26 cellular contexts compared by ENCODE assay signal in the genomic region with DNA sequence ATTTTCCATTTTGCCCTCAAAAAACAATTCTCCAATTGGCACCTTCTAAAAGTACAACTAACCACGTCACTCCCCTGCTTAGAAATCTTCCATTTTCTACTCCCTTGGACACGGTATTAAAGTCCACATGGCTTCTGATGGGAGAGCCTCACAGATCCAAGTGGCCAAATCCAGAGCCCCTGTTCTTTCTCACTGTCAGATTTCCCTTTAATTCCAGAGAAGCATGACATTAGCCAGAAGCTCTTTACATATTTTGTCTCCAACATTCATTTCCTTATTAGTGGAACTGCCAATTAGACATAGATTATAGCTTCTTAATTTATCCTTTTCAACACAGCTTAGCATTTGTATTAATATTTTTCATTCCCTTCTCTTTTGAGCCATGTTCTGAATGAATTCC.
"Had no signal": no experiment of that assay in that cellular context is flagged by ENCODE, and none has a peak within 500 bp of the region (broad histone marks: within the 10 kb centered on the region; RNA-seq: fewer than 3 reads in every experiment).

No MANE protein-coding gene starts in this region.

- H3K27me3 Mint-ChIP-seq: activated naive CD8-positive, alpha-beta T cell treated with anti-CD3 and anti-CD28 coated beads for 36 hours had no signal

- H3K27ac ChIP-seq: RWPE1, SJCRH30 had no signal

- H3K4me3 ChIP-seq: SJCRH30 had no signal

- H3K4me3 Mint-ChIP-seq: activated CD8-positive, alpha-beta T cell treated with anti-CD3 and anti-CD28 coated beads, Interleukin-2, amount 10 ng/mL, durations not matched to agents 7 days and 5 days; activated naive CD4-positive, alpha-beta T cell treated with anti-CD3 and anti-CD28 coated beads for 36 hours; activated naive CD8-positive, alpha-beta T cell treated with anti-CD3 and anti-CD28 coated beads for 36 hours had no signal

- DNase-seq: activated CD4-positive, alpha-beta T cell treated with anti-CD3 and anti-CD28 coated beads for 48 hours; activated CD4-positive, alpha-beta T cell treated with anti-CD3 and anti-CD28 coated beads, Interleukin-2, amount 50 U/mL, for 4 hours; activated CD4-positive, CD25-positive, alpha-beta regulatory T cell treated with anti-CD3 and anti-CD28 coated beads, Interleukin-2, amount 50 U/mL, for 72 hours; activated CD8-positive, alpha-beta memory T cell treated with anti-CD3 and anti-CD28 coated beads, Interleukin-2, amount 50 U/mL, for 48 hours; activated CD8-positive, alpha-beta T cell treated with anti-CD3 and anti-CD28 coated beads, Interleukin-2, amount 10 ng/mL, durations not matched to agents 7 days and 5 days; activated effector memory CD4-positive, alpha-beta T cell treated with anti-CD3 and anti-CD28 coated beads, Interleukin-2, amount 50 U/mL, for 16 hours; activated naive CD4-positive, alpha-beta T cell treated with anti-CD3 and anti-CD28 coated beads for 36 hours; activated naive CD8-positive, alpha-beta T cell treated with anti-CD3 and anti-CD28 coated beads for 36 hours; activated T-cell treated with anti-CD3 and anti-CD28 coated beads, Interleukin-2, amount 50 U/mL, for 1 hour; anterior cingulate cortex; cerebellar nuclear complex; Karpas-422; MM.1S; NCI-H1105; NCI-H1436; NCI-H1694 treated with DMSO at 0.1 percent for 48 hours; NCI-H2029 treated with DMSO at 0.1 percent for 48 hours; NCI-H345; NCI-H510A treated with DMSO at 0.1 percent for 48 hours; NCI-H69; NK-92 treated with Interleukin-12 subunit alpha and Interleukin-12 subunit beta, amount 100 ng/mL, for 24 hours; OCI-M1; Right ventricle myocardium superior; SJCRH30 had no signal

- H3K27me3 ChIP-seq: SJCRH30 had no signal

- ATAC-seq: activated CD8-positive, alpha-beta T cell treated with anti-CD3 and anti-CD28 coated beads, Interleukin-2, amount 10 ng/mL, durations not matched to agents 7 days and 5 days; Panc1 had no signal

- H3K27ac Mint-ChIP-seq: activated CD8-positive, alpha-beta T cell treated with anti-CD3 and anti-CD28 coated beads, Interleukin-2, amount 10 ng/mL, durations not matched to agents 7 days and 5 days; activated naive CD4-positive, alpha-beta T cell treated with anti-CD3 and anti-CD28 coated beads for 36 hours; activated naive CD8-positive, alpha-beta T cell treated with anti-CD3 and anti-CD28 coated beads for 36 hours had no signal

- H3K4me1 ChIP-seq: SJCRH30 had no signal

- H3K9me3 ChIP-seq: SJCRH30 had no signal
